ENCODE assay signal across 8 cellular contexts in genomic region chr2:27050281-27050995, GRCh38.
DNase-seq lines count a peak whose midpoint lies in the region; ATAC-seq and TF ChIP-seq lines count a peak whose summit lies in the region.

No MANE protein-coding gene starts in this region.

- DNase-seq in AML-193 (lab: John Stamatoyannopoulos, UW), result peak; percentile 81 to 88
- DNase-seq in NCI-H446 treated with DMSO at 0.1 percent for 48 hours (lab: John Stamatoyannopoulos, UW), result peak; percentile 94
- peak; percentile 90 for DNase-seq in activated CD4-positive, alpha-beta T cell treated with anti-CD3 and anti-CD28 coated beads for 1 hour
- DNase-seq in choroid plexus epithelial cell (ENCODE audit: low read depth), result peak; percentile 96
- DNase-seq in kidney tubule cell (ENCODE audit: low spot score), result peak; percentile 97
- peak; percentile 80 to 93 (median 84) for DNase-seq in stimulated activated CD4-positive, alpha-beta T cell treated with anti-CD3 and anti-CD28 coated beads, Interleukin-1b, Interleukin-23, amount 100 ng/mL, for 24 hours (ENCODE audit: low read depth in 4 of 4, low spot score in 1 of 4)

- H3K4me3 ChIP-seq in choroid plexus epithelial cell (ENCODE audit: low read depth, low read length), result peak overlapping the region; percentile 85

- peak; percentile 42 for ATAC-seq in GM19043 (IDR thresholded peaks at IDR 0.05; ENCODE audit: low read depth, unreplicated experiment)
- ATAC-seq in HG03354 (IDR thresholded peaks at IDR 0.05; ENCODE audit: poor library complexity, severe bottlenecking, unreplicated experiment), result peak; percentile 50

- TF ChIP-seq CTCF in choroid plexus epithelial cell (conservative IDR thresholded peaks at IDR 0.05; ENCODE audit: low read depth, low read length), result peak; percentile 47

Comparison
In these comparisons a context has a peak if more than half of its experiments do, and no peak if none do; other contexts are left out.
1. Peak in every context shown above with its lines: DNase-seq, ATAC-seq and H3K4me3 ChIP-seq.